In the genomic region with DNA sequence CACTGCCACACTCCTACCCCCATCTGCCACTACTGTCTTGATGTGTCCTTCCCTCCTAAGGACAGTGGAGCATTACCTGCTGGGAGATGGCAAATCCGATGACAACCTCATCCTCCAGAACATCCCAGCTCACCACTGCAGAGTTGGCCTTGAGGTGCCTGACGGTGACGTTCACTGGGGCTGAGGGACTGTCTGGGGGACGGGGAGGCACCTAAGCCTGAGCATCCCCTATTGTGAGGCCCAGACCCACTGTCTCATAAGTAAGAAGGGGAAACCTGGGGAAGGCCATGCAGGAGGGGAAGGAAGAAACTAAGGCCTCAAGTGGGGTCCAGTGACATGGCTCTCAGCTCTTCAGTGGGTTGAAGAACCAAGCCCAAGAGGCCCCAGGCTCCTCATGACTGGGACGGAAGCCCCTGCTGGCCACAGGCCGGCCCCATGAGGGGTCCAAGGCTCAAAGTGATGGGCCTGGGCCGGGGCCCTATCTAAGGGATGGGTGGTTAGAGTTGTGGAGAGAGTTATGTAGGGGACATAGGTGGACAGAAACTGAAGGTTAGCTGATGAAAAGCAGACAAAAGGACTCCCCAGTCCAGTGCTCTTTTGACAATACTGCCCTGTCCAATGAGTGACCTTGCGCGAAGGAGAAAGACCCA, we compare ENCODE assay signal across 25 cellular contexts. TPM values are rescaled to one million over a fixed set of nuclear protein-coding genes. Genes with fewer than 3 reads are reported as not detected.
DNase-seq lines count a peak whose midpoint lies in the region; ATAC-seq and TF ChIP-seq lines count a peak whose summit lies in the region.
"Had no signal": no experiment of that assay in that cellular context is flagged by ENCODE, and none has a peak within 500 bp of the region (broad histone marks: within the 10 kb centered on the region; RNA-seq: fewer than 3 reads in every experiment).

No MANE protein-coding gene starts in this region.

- H3K36me3 ChIP-seq in CD8-positive, alpha-beta T cell (ENCODE audit: insufficient read depth, low read length) = no peaks in the 10 kb centered on the region
- H3K36me3 ChIP-seq in neural progenitor cell = no peaks in the 10 kb centered on the region
- H3K36me3 ChIP-seq: breast epithelium, gastrocnemius medialis, right lobe of liver had no signal

- H3K4me2 ChIP-seq in neural progenitor cell = no peak overlapping the region

- H4K20me1 ChIP-seq in neural progenitor cell (ENCODE audit: low read depth) = no peaks in the 10 kb centered on the region

- no peaks in the 10 kb centered on the region for H3K79me2 ChIP-seq in neural progenitor cell (ENCODE audit: low read depth)

- peak in 1 of 7 experiments; percentile 46 for DNase-seq in CD8-positive, alpha-beta T cell
- DNase-seq in T-cell = no peak
- DNase-seq in left lobe of liver (ENCODE audit: low spot score) = peak; percentile 33
- DNase-seq in neural progenitor cell (ENCODE audit: low spot score) = no peak
- no peak for DNase-seq in MCF 10A (ENCODE audit: unreplicated experiment)
- no peak for DNase-seq in DMS 273 treated with DMSO at 0.1 percent for 48 hours (lab: John Stamatoyannopoulos, UW)
- no peak for DNase-seq in hypothalamus (lab: John Stamatoyannopoulos, UW)
- DNase-seq in cerebellar cortex (ENCODE audit: low spot score) = no peak
- DNase-seq: activated CD4-positive, alpha-beta T cell treated with anti-CD3 and anti-CD28 coated beads, Interleukin-2, amount 50 U/mL, for 4 hours; activated gamma-delta T cell; cortex of kidney; DMS53; gastrocnemius medialis; H9; hippocampal formation; NCI-H1694; NCI-H2171; PC-3; right lobe of liver; stimulated activated naive CD8-positive, alpha-beta T cell treated with anti-CD3 and anti-CD28 coated beads, Interleukin-15, amount 100 ng/mL, for 72 hours; T1000 had no signal

- peak overlapping the region; percentile 74 for H3K4me3 Mint-ChIP-seq in CD8-positive, alpha-beta T cell
- H3K4me3 Mint-ChIP-seq in T-cell (peak overlapping the region in 2 of 3 donors; percentile 40 to 68), neural progenitor cell (peak overlapping the region; percentile 85), MCF 10A (ENCODE audit: unreplicated experiment) (no peak overlapping the region)

- H3K9me3 Mint-ChIP-seq in CD8-positive, alpha-beta T cell = no peaks in the 10 kb centered on the region
- H3K9me3 Mint-ChIP-seq in T-cell (no peaks in the 10 kb centered on the region), neural progenitor cell (no peaks in the 10 kb centered on the region), MCF 10A (ENCODE audit: unreplicated experiment) (no peaks in the 10 kb centered on the region)
- H3K9me3 Mint-ChIP-seq: H9; stimulated activated naive CD8-positive, alpha-beta T cell treated with anti-CD3 and anti-CD28 coated beads, Interleukin-15, amount 100 ng/mL, for 72 hours had no signal

- POLR2A ChIA-PET in CD8-positive, alpha-beta T cell (lab: Charles Lee) = no interaction called here
- POLR2A ChIA-PET in T-cell (lab: Charles Lee) = no interaction called here
- POLR2A ChIA-PET in MCF 10A (lab: Yijun Ruan, JAX) = interaction anchor here (0.8 kb wide), 1 partner anchor 45 kb away, joined by 3 read pairs; no protein-coding TSS in a partner anchor

- no peaks in the 10 kb centered on the region for H3K9me3 ChIP-seq in CD8-positive, alpha-beta T cell (ENCODE audit: low read length)
- H3K9me3 ChIP-seq in neural progenitor cell (ENCODE audit: low read depth) = no peaks in the 10 kb centered on the region
- H3K9me3 ChIP-seq: breast epithelium, gastrocnemius medialis, right lobe of liver, tibial nerve had no signal

- H3K27ac ChIP-seq in CD8-positive, alpha-beta T cell (ENCODE audit: low read depth, low read length) = no peak overlapping the region
- no peak overlapping the region for H3K27ac ChIP-seq in neural progenitor cell
- H3K27ac ChIP-seq: breast epithelium, right lobe of liver, tibial nerve had no signal

- peaks cover 25% of the 10 kb centered on the region for H3K4me1 Mint-ChIP-seq in CD8-positive, alpha-beta T cell (ENCODE audit: low read depth)
- H3K4me1 Mint-ChIP-seq in T-cell = peaks cover 13 to 24% (median 23%) of the 10 kb centered on the region in 3 donors
- peaks cover 45% of the 10 kb centered on the region for H3K4me1 Mint-ChIP-seq in neural progenitor cell
- peaks cover 5% of the 10 kb centered on the region for H3K4me1 Mint-ChIP-seq in MCF 10A (ENCODE audit: insufficient read depth, unreplicated experiment)

- H3F3A ChIP-seq in neural progenitor cell (ENCODE audit: low read depth) = peaks cover 34% of the 10 kb centered on the region

- peaks cover 26% of the 10 kb centered on the region for H3K36me3 Mint-ChIP-seq in CD8-positive, alpha-beta T cell
- H3K36me3 Mint-ChIP-seq in T-cell = peaks cover 38% of the 10 kb centered on the region
- H3K36me3 Mint-ChIP-seq in neural progenitor cell = peaks cover 4% of the 10 kb centered on the region
- H3K36me3 Mint-ChIP-seq in MCF 10A (ENCODE audit: insufficient read depth, unreplicated experiment) = no peaks in the 10 kb centered on the region

- peaks cover 34% of the 10 kb centered on the region for H3K27me3 Mint-ChIP-seq in CD8-positive, alpha-beta T cell (ENCODE audit: low read depth)
- H3K27me3 Mint-ChIP-seq in T-cell (peaks cover 31 to 42% of the 10 kb centered on the region in 2 donors), neural progenitor cell (ENCODE audit: insufficient read depth, low read depth) (peaks cover 26% of the 10 kb centered on the region), MCF 10A (ENCODE audit: insufficient read depth, unreplicated experiment) (peaks cover 12% of the 10 kb centered on the region)

- H3K27ac Mint-ChIP-seq in CD8-positive, alpha-beta T cell = no peak overlapping the region
- H3K27ac Mint-ChIP-seq in T-cell (no peak overlapping the region), neural progenitor cell (no peak overlapping the region), MCF 10A (ENCODE audit: low read depth, unreplicated experiment) (no peak overlapping the region)
- H3K27ac Mint-ChIP-seq: H9 had no signal

- H3K4me1 ChIP-seq in CD8-positive, alpha-beta T cell (ENCODE audit: insufficient read depth, low read length) = peaks cover 4% of the 10 kb centered on the region
- peaks cover 28% of the 10 kb centered on the region for H3K4me1 ChIP-seq in neural progenitor cell

- intact Hi-C loops in CD8-positive, alpha-beta T cell (cut with DNase I, micrococcal nuclease) = no loop called here
- intact Hi-C loops in MCF 10A (cut with micrococcal nuclease) = no loop called here

- H3K27me3 ChIP-seq in CD8-positive, alpha-beta T cell (ENCODE audit: insufficient read depth, low read length) = peaks cover 21% of the 10 kb centered on the region
- H3K27me3 ChIP-seq in neural progenitor cell = peaks cover 18% of the 10 kb centered on the region
- H3K27me3 ChIP-seq: breast epithelium, gastrocnemius medialis, right lobe of liver had no signal

- BruUV-seq in MCF 10A (replicated peaks; lab: Mats Ljungman, UMichigan) = no TSS peak

- CTCF ChIA-PET in CD8-positive, alpha-beta T cell (lab: Charles Lee) = interaction anchor here (2.3 kb wide), 1 partner anchor 157 kb away, joined by 7 read pairs; no protein-coding TSS in a partner anchor
- CTCF ChIA-PET in T-cell (lab: Charles Lee) = no interaction called here
- CTCF ChIA-PET in MCF 10A (lab: Yijun Ruan, JAX) = interaction anchor here (0.6 to 1.3 kb wide), 4 partner anchors 8 to 586 kb away, joined by 3 to 5 read pairs (median 4); no protein-coding TSS in a partner anchor

- no peak for TF ChIP-seq CTCF in CD8-positive, alpha-beta T cell (IDR thresholded peaks at IDR 0.05)
- no peak for TF ChIP-seq CTCF in neural progenitor cell (IDR thresholded peaks at IDR 0.05)
- no peak for TF ChIP-seq CTCF in MCF 10A (IDR thresholded peaks at IDR 0.05; ENCODE audit: unreplicated experiment)

- H3K4me3 ChIP-seq in CD8-positive, alpha-beta T cell (ENCODE audit: low read depth, low read length) = no peak overlapping the region
- no peak overlapping the region for H3K4me3 ChIP-seq in neural progenitor cell
- H3K4me3 ChIP-seq: breast epithelium, right lobe of liver, tibial nerve had no signal

- no peak overlapping the region for H2AFZ ChIP-seq in neural progenitor cell (replicated peaks)

- H3K9ac ChIP-seq in neural progenitor cell = no peak overlapping the region

- ATAC-seq in CD8-positive, alpha-beta T cell = no peak
- ATAC-seq in T-cell (replicated peaks in 1 of 4) (no peak), left lobe of liver (no peak)
- ATAC-seq: PC-3, Right ventricle myocardium inferior had no signal

RNA-seq across cellular contexts. Expression of a gene that starts 1.8 kb away (rescaled TPM):
- total RNA-seq in CD8-positive, alpha-beta T cell = not detected
- total RNA-seq in T-cell (not detected), left lobe of liver (5.4 TPM), neural progenitor cell (ENCODE audit: low replicate concordance) (9.6 and 21.4 TPM in 2 replicates), MCF 10A (2022) (not detected in 2 replicates)

RNA-seq across cellular contexts. Expression of a gene that starts 17.4 kb away (rescaled TPM):
- not detected for total RNA-seq in CD8-positive, alpha-beta T cell
- total RNA-seq in T-cell (under 1 TPM in 2 of 5 donors, not detected in 3; 0.45 to 0.54 TPM), left lobe of liver (not detected), neural progenitor cell (ENCODE audit: low replicate concordance) (1.0 TPM in 1 of 2 replicates, not detected in the other), MCF 10A (2022) (not detected in 2 replicates)
- total RNA-seq: gastrocnemius medialis, liver, PC-3, right lobe of liver, Right ventricle myocardium inferior, tibial nerve had no signal

RNA-seq across cellular contexts. Expression of a gene that starts 32.3 kb away (rescaled TPM):
- total RNA-seq in CD8-positive, alpha-beta T cell = not detected
- total RNA-seq in T-cell (under 1 TPM in 2 of 5 donors, not detected in 3; 0.35 to 0.64 TPM), left lobe of liver (6.1 TPM), neural progenitor cell (ENCODE audit: low replicate concordance) (13.5 and 14.5 TPM in 2 replicates), MCF 10A (2022) (6.2 and 12.1 TPM in 2 replicates)

RNA-seq across cellular contexts. Expression of a gene that starts 51.5 kb away (rescaled TPM):
- total RNA-seq in CD8-positive, alpha-beta T cell = 10 to 100 TPM; 21.2 to 26.6 TPM
- total RNA-seq in T-cell (10 to 100 TPM; 46.6 to 77.6 (median 63.6) TPM), left lobe of liver (10.3 TPM), neural progenitor cell (ENCODE audit: low replicate concordance) (72.9 and 107 TPM in 2 replicates), MCF 10A (2022) (24.4 and 34.1 TPM in 2 replicates)

RNA-seq across cellular contexts. Expression of a gene that starts 51.8 kb away (rescaled TPM):
- 100 to 1,000 TPM; 105 to 114 TPM for total RNA-seq in CD8-positive, alpha-beta T cell
- total RNA-seq in T-cell (100 to 1,000 TPM in 3 of 5 donors, 10 to 100 TPM in 2; 88.9 to 197 (median 172) TPM), left lobe of liver (38.4 TPM), neural progenitor cell (ENCODE audit: low replicate concordance) (38.2 and 61.5 TPM in 2 replicates), MCF 10A (2022) (347 and 372 TPM in 2 replicates)

Comparison
In these comparisons a context has a peak if more than half of its experiments do, and no peak if none do; other contexts are left out.
1. CTCF ChIA-PET loops: an anchor here in CD8-positive, alpha-beta T cell (2.3 kb wide) and MCF 10A (0.6 to 1.3 kb wide); none called in T-cell.